Comparison of ENCODE assay signal across 1 cellular context in genomic region chr10:46091080-46091833, GRCh38.
TF ChIP-seq lines count a peak whose summit lies in the region.

No MANE protein-coding gene starts in this region.

TF ChIP-seq in GM23338, 12 proteins besides CTCF, POLR2A, EP300 and RAD21 (continued from another document):
- TF ChIP-seq ZNF462 (CRISPR knock-in tag; IDR thresholded peaks at IDR 0.05) (no peak), JUNB (IDR thresholded peaks at IDR 0.05; ENCODE audit: unreplicated experiment) (no peak), STAT1 (IDR thresholded peaks at IDR 0.05; ENCODE audit: unreplicated experiment) (no peak), NANOG (IDR thresholded peaks at IDR 0.05; ENCODE audit: borderline replicate concordance) (no peak), CREB1 (CRISPR knock-in tag; IDR thresholded peaks at IDR 0.05; ENCODE audit: low read depth) (no peak), REST (IDR thresholded peaks at IDR 0.05; ENCODE audit: unreplicated experiment) (no peak)
